8 cellular contexts compared by ENCODE assay signal in the genomic region with DNA sequence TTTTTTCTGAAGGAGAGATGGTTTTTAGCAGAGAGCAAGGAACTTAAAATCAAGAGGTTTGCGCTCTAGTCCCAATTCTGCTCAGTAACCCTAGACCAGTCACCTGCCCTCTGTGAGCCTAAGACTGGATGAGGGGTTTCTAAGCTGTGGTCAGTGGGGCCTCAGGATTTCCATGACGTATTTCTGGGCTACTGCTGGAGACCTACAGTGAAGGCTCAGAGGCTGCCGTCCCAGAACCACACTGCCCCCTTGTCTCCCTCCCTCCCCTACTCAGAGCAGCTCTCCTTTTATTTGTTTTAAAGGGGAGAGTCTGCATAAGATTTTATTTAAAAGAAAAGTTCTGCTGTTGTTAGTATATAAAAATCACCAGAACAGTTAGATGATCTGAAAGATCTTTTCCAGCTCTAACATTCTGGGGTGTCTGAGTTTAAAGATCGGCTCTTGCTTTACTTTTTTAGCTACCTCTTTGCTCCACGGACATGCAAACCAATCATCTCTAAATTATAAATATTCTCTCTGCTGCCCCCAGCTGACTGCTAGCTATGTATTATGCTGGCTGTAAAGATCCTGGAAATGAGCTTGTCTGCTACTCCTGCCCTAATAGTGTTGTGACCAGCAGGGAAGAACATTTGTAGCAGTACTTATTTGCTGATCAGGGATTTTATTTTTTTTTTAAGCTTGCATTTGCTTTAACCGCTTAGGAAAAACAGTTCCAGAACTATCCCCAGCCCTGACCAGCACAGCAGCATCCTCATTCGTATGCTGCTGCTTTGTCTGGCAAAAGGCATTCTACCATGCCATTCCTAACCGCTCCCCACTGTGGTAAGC.
DNase-seq lines count a peak whose midpoint lies in the region; ATAC-seq and TF ChIP-seq lines count a peak whose summit lies in the region.

No MANE protein-coding gene starts in this region.

- H3K36me3 ChIP-seq in SK-N-MC (ENCODE audit: insufficient read depth, low read length): no peaks in the 10 kb centered on the region

- no peak for ATAC-seq in GM18858 (IDR thresholded peaks at IDR 0.05; ENCODE audit: unreplicated experiment)

- peaks cover 35% of the 10 kb centered on the region for H3K4me1 Mint-ChIP-seq in nephron progenitor cell

- TF ChIP-seq EP300 in Ishikawa (IDR thresholded peaks at IDR 0.05; ENCODE audit: borderline replicate concordance): no peak

- H3K36me3 Mint-ChIP-seq in nephron progenitor cell (ENCODE audit: low read depth): peaks cover 5% of the 10 kb centered on the region

- TF ChIP-seq RAD21 in Ishikawa (IDR thresholded peaks at IDR 0.05; ENCODE audit: low read depth): peak; percentile 17; the same call in 1 of the 2 replicates

- DNase-seq in NCI-H510A treated with DMSO at 0.1 percent for 48 hours (lab: John Stamatoyannopoulos, UW) (peak; percentile 50), NCI-H510A (lab: John Stamatoyannopoulos, UW) (no peak), SK-N-MC (ENCODE audit: low read depth, low spot score) (no peak), erythroblast (lab: John Stamatoyannopoulos, UW) (peak; percentile 3), nephron progenitor cell (no peak), NCI-H128 (lab: John Stamatoyannopoulos, UW; ENCODE audit: unreplicated experiment) (no peak)

- peak overlapping the region; percentile 29 for H3K4me3 ChIP-seq in SK-N-MC

- peak overlapping the region; percentile 5 for H3K4me3 Mint-ChIP-seq in nephron progenitor cell

- no peak for TF ChIP-seq POLR2A in erythroblast (IDR thresholded peaks at IDR 0.05; ENCODE audit: low read length)

- H3K27me3 Mint-ChIP-seq in nephron progenitor cell (ENCODE audit: low read depth, poor library complexity): peaks cover 3% of the 10 kb centered on the region

- H3K27ac ChIP-seq in SK-N-MC: no peak overlapping the region

- no peaks in the 10 kb centered on the region for H3K9me3 ChIP-seq in SK-N-MC (ENCODE audit: low read depth, low read length)

- peak; percentile 7 for TF ChIP-seq CTCF in nephron progenitor cell (IDR thresholded peaks at IDR 0.05)

- H3K9me3 Mint-ChIP-seq in nephron progenitor cell: peaks cover 10% of the 10 kb centered on the region

- no peak overlapping the region for H3K9ac ChIP-seq in SK-N-MC (ENCODE audit: insufficient read length)

- H3K27ac Mint-ChIP-seq in nephron progenitor cell: peak overlapping the region; percentile 58

TF ChIP-seq in Ishikawa, 13 proteins besides CTCF, POLR2A, EP300 and RAD21:
- TF ChIP-seq TCF12 (IDR thresholded peaks at IDR 0.05; ENCODE audit: low read depth) (no peak), NFIC (IDR thresholded peaks at IDR 0.05) (no peak), YY1 (IDR thresholded peaks at IDR 0.05; ENCODE audit: low read depth) (no peak), USF1 (IDR thresholded peaks at IDR 0.05) (no peak), ZBTB7A (IDR thresholded peaks at IDR 0.05; ENCODE audit: low read depth) (no peak), REST (IDR thresholded peaks at IDR 0.05; ENCODE audit: low read depth) (no peak), CREB1 (IDR thresholded peaks at IDR 0.05; ENCODE audit: low read depth) (no peak), TAF1 (IDR thresholded peaks at IDR 0.05; ENCODE audit: low read depth) (no peak), EGR1 (IDR thresholded peaks at IDR 0.05) (no peak), FOXM1 (IDR thresholded peaks at IDR 0.05; ENCODE audit: borderline replicate concordance, low read depth) (no peak), CEBPB (IDR thresholded peaks at IDR 0.05) (no peak), TEAD4 (IDR thresholded peaks at IDR 0.05) (no peak)
- TF ChIP-seq, protein P1, sequence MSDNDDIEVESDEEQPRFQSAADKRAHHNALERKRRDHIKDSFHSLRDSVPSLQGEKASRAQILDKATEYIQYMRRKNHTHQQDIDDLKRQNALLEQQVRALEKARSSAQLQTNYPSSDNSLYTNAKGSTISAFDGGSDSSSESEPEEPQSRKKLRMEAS (IDR thresholded peaks at IDR 0.05): no peak

Comparison
In these comparisons a context has a peak if more than half of its experiments do, and no peak if none do; other contexts are left out.
1. DNase-seq: peak in NCI-H510A treated with DMSO at 0.1 percent for 48 hours (single experiment) and erythroblast (2 of 2); none in NCI-H510A (single experiment), SK-N-MC (single experiment), nephron progenitor cell (single experiment) and NCI-H128 (single experiment).